ENCODE assay signal across 8 cellular contexts in the genomic region with DNA sequence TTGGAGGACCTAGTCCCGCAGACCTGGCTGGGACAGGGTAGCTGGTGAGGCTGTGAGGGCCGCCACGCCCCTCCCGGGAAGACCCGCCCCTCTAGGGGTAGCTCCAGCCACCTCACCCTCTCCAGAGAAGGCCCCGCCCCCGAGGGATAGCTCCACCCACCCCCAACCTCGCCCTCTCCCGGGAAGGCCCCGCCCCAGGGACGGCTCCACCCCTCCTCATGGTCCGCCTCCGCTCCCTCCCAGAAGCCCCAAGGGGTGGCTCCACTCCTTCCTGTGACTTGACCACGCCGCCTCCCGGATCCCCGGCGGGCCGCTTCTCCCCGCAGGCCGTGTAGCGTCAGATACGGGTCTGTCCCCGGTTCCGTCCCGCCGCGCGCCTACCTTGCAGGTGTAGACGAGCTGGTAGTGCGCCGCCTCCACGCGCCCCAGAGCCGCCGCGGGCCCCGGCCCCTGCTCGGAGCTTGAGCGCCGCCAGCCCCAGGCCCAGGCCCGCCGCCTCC. TPM values are rescaled to one million over a fixed set of nuclear protein-coding genes. Genes with fewer than 3 reads are reported as not detected.
DNase-seq lines count a peak whose midpoint lies in the region; ATAC-seq and TF ChIP-seq lines count a peak whose summit lies in the region.

No MANE protein-coding gene starts in this region.

- H4K91ac ChIP-seq in trophoblast cell (ENCODE audit: low read depth, low read length): peak overlapping the region; percentile 93

- H3K4me2 ChIP-seq in trophoblast cell (ENCODE audit: low read length): peak overlapping the region; percentile 64

- H3K4me3 Mint-ChIP-seq in activated naive CD8-positive, alpha-beta T cell treated with anti-CD3 and anti-CD28 coated beads, Interleukin-2, amount 10 ng/mL, durations not matched to agents 7 days and 5 days: peak overlapping the region; percentile 83

- no peaks in the 10 kb centered on the region for H3K27me3 Mint-ChIP-seq in activated naive CD8-positive, alpha-beta T cell treated with anti-CD3 and anti-CD28 coated beads, Interleukin-2, amount 10 ng/mL, durations not matched to agents 7 days and 5 days

- DNase-seq in GM10266 (ENCODE audit: extremely low spot score) (peak; percentile 100), NB4 (ENCODE audit: low read depth) (peak; percentile 94), SKM-1 treated with dmso at 0.1 percent for 144 hours (lab: John Stamatoyannopoulos, UW; ENCODE audit: unreplicated experiment) (peak; percentile 82), Right ventricle myocardium inferior (ENCODE audit: missing footprints) (peak; percentile 98), trophoblast cell (peak; percentile 91 to 92), tibial nerve (ENCODE audit: low spot score in 2 of 2) (peak; percentile 93 to 95)
- peak; percentile 94 for DNase-seq in activated naive CD8-positive, alpha-beta T cell treated with anti-CD3 and anti-CD28 coated beads, Interleukin-2, amount 10 ng/mL, durations not matched to agents 7 days and 5 days

- peak; percentile 67 for ATAC-seq in HG02571 (IDR thresholded peaks at IDR 0.05; ENCODE audit: unreplicated experiment)
- peak; percentile 85 for ATAC-seq in activated naive CD8-positive, alpha-beta T cell treated with anti-CD3 and anti-CD28 coated beads, Interleukin-2, amount 10 ng/mL, durations not matched to agents 7 days and 5 days (ENCODE audit: low read depth)
- ATAC-seq in Right ventricle myocardium inferior: peak; percentile 91

- peak overlapping the region; percentile 20 for H3K4ac ChIP-seq in trophoblast cell (ENCODE audit: low read depth, low read length)

- TF ChIP-seq POLR2A in NB4 (IDR thresholded peaks at IDR 0.05; ENCODE audit: extremely low read depth, insufficient read length): peak; percentile 63
- TF ChIP-seq POLR2A in tibial nerve (IDR thresholded peaks at IDR 0.05): peak in 1 of 2 donors; percentile 72

- peaks cover 2% of the 10 kb centered on the region for H3K79me2 ChIP-seq in trophoblast cell (ENCODE audit: control insufficient read depth, insufficient read depth, low read length, poor library complexity)

- H3K9me3 ChIP-seq in trophoblast cell (ENCODE audit: insufficient read depth, low read depth, low read length) (no peaks in the 10 kb centered on the region), tibial nerve (no peaks in the 10 kb centered on the region)

- peak; percentile 1 for TF ChIP-seq CTCF in GM10266 (IDR thresholded peaks at IDR 0.05; ENCODE audit: control insufficient read depth, insufficient read depth, low read depth, missing control alignments)
- no peak for TF ChIP-seq CTCF in NB4 (IDR thresholded peaks at IDR 0.05; ENCODE audit: low read depth, low read length)
- TF ChIP-seq CTCF in tibial nerve (IDR thresholded peaks at IDR 0.05): no peak

- H3K79me1 ChIP-seq in trophoblast cell (ENCODE audit: low read length): peaks cover 3% of the 10 kb centered on the region

- peak overlapping the region; percentile 32 for H2AFZ ChIP-seq in trophoblast cell (ENCODE audit: insufficient read depth, low read length, poor library complexity)

- H2BK12ac ChIP-seq in trophoblast cell (ENCODE audit: low read length): no peak overlapping the region

- peak overlapping the region; percentile 85 for H4K8ac ChIP-seq in trophoblast cell (ENCODE audit: low read depth, low read length)

- intact Hi-C loops in Right ventricle myocardium inferior (cut with DNase I): loop anchor here (1.0 kb wide), 3 partner anchors 20 to 120 kb away; a partner anchor contains a TSS

- peak overlapping the region; percentile 70 for H3K14ac ChIP-seq in trophoblast cell (ENCODE audit: low read length)

- no peak overlapping the region for H3K23ac ChIP-seq in trophoblast cell (ENCODE audit: low read length)

- peak overlapping the region; percentile 90 for H3K27ac Mint-ChIP-seq in activated naive CD8-positive, alpha-beta T cell treated with anti-CD3 and anti-CD28 coated beads, Interleukin-2, amount 10 ng/mL, durations not matched to agents 7 days and 5 days

- H2AK5ac ChIP-seq in trophoblast cell (ENCODE audit: low read length): peak overlapping the region; percentile 33

- peak; percentile 10 to 88 for TF ChIP-seq EP300 in tibial nerve (IDR thresholded peaks at IDR 0.05)

- H3K36me3 Mint-ChIP-seq in activated naive CD8-positive, alpha-beta T cell treated with anti-CD3 and anti-CD28 coated beads, Interleukin-2, amount 10 ng/mL, durations not matched to agents 7 days and 5 days: no peaks in the 10 kb centered on the region

- H2BK120ac ChIP-seq in trophoblast cell (ENCODE audit: insufficient read depth, low read length, poor library complexity): peak overlapping the region; percentile 28

- H3K4me1 ChIP-seq in trophoblast cell (ENCODE audit: control insufficient read depth in 1 of 2, insufficient read depth in 2 of 2, low read length in 2 of 2) (peaks cover 8 to 14% of the 10 kb centered on the region in 2 experiments), tibial nerve (peaks cover 0 to 63% (median 21%) of the 10 kb centered on the region in 4 donors)

- no CpG with 5 or more reads among the region's 43 CpGs for WGBS in trophoblast cell (ENCODE audit: extremely low coverage, insufficient coverage, insufficient read length)
- 0% methylated on average over 25 to 31 of the region's 43 CpGs for WGBS in tibial nerve, 2 donors

- H3K27me3 ChIP-seq in trophoblast cell (ENCODE audit: insufficient read depth, low read length) (no peaks in the 10 kb centered on the region), tibial nerve (no peaks in the 10 kb centered on the region)

- no peaks in the 10 kb centered on the region for H3K9me3 Mint-ChIP-seq in activated naive CD8-positive, alpha-beta T cell treated with anti-CD3 and anti-CD28 coated beads, Interleukin-2, amount 10 ng/mL, durations not matched to agents 7 days and 5 days

- H3K9ac ChIP-seq in trophoblast cell (ENCODE audit: low read length): peak overlapping the region; percentile 90

- peak overlapping the region; percentile 71 for H4K12ac ChIP-seq in trophoblast cell (ENCODE audit: low read depth, low read length)

- H3K4me1 Mint-ChIP-seq in activated naive CD8-positive, alpha-beta T cell treated with anti-CD3 and anti-CD28 coated beads, Interleukin-2, amount 10 ng/mL, durations not matched to agents 7 days and 5 days: peaks cover 2% of the 10 kb centered on the region

- H3K4me3 ChIP-seq in NB4 (ENCODE audit: low read depth, low read length) (peak overlapping the region; percentile 48), trophoblast cell (ENCODE audit: low read depth, low read length) (peak overlapping the region; percentile 94), tibial nerve (peak overlapping the region; percentile 71 to 89 (median 84))

- peaks cover under 1 to 1% of the 10 kb centered on the region in 2 experiments for H3K36me3 ChIP-seq in trophoblast cell (ENCODE audit: control insufficient read depth in 1 of 2, insufficient read depth in 2 of 2, low read length in 2 of 2)
- peaks cover 0 to 11% (median 0%) of the 10 kb centered on the region in 3 donors for H3K36me3 ChIP-seq in tibial nerve

- H3K27ac ChIP-seq in trophoblast cell (ENCODE audit: low read depth, low read length) (peak overlapping the region; percentile 65), tibial nerve (peak overlapping the region; percentile 90 to 98 (median 93))

- POLR2A ChIA-PET in activated naive CD8-positive, alpha-beta T cell treated with anti-CD3 and anti-CD28 coated beads, Interleukin-2, amount 10 ng/mL, durations not matched to agents 7 days and 5 days (lab: Charles Lee): interaction anchor here (0.6 to 2.0 kb wide), 21 partner anchors 9 to 1907 kb away, joined by 3 to 15 read pairs (median 4); a partner anchor contains a TSS

- peak overlapping the region; percentile 42 for H3K18ac ChIP-seq in trophoblast cell (ENCODE audit: low read length)

- H2BK5ac ChIP-seq in trophoblast cell (ENCODE audit: low read depth, low read length, poor library complexity): peak overlapping the region; percentile 7

RNA-seq across cellular contexts. Expression of a gene that starts 0.4 kb away (rescaled TPM):
- 10 to 100 TPM; 15.4 to 17.0 TPM for total RNA-seq in activated naive CD8-positive, alpha-beta T cell treated with anti-CD3 and anti-CD28 coated beads, Interleukin-2, amount 10 ng/mL, durations not matched to agents 7 days and 5 days
- total RNA-seq in Right ventricle myocardium inferior (40.6 TPM), tibial nerve (10 to 100 TPM; 49.4 to 79.5 (median 70.8) TPM)
- 8.7 and 10.1 TPM in 2 replicates for polyA plus RNA-seq in trophoblast cell (2013)

RNA-seq across cellular contexts. Expression of a gene that starts 10.3 kb away (rescaled TPM):
- under 1 TPM; 0.45 to 0.61 TPM for total RNA-seq in activated naive CD8-positive, alpha-beta T cell treated with anti-CD3 and anti-CD28 coated beads, Interleukin-2, amount 10 ng/mL, durations not matched to agents 7 days and 5 days
- total RNA-seq in Right ventricle myocardium inferior (1.4 TPM), tibial nerve (10 to 100 TPM in 1 of 4 donors, 1 to 10 TPM in 3; 3.1 to 19.8 (median 3.1) TPM)
- 0.55 and 0.61 TPM in 2 replicates for polyA plus RNA-seq in trophoblast cell (2013)

RNA-seq across cellular contexts. Expression of a gene that starts 35.8 kb away (rescaled TPM):
- total RNA-seq in activated naive CD8-positive, alpha-beta T cell treated with anti-CD3 and anti-CD28 coated beads, Interleukin-2, amount 10 ng/mL, durations not matched to agents 7 days and 5 days: 1 to 10 TPM; 5.0 to 6.0 TPM
- 48.6 TPM for total RNA-seq in Right ventricle myocardium inferior
- 17.8 and 18.5 TPM in 2 replicates for polyA plus RNA-seq in trophoblast cell (2013)
- 10 to 100 TPM; 28.8 to 95.1 (median 38.1) TPM for total RNA-seq in tibial nerve

RNA-seq across cellular contexts. Expression of a gene that starts 36.8 kb away (rescaled TPM):
- 1 to 10 TPM; 9.6 to 9.9 TPM for total RNA-seq in activated naive CD8-positive, alpha-beta T cell treated with anti-CD3 and anti-CD28 coated beads, Interleukin-2, amount 10 ng/mL, durations not matched to agents 7 days and 5 days
- total RNA-seq in Right ventricle myocardium inferior (4.0 TPM), tibial nerve (10 to 100 TPM in 1 of 4 donors, 1 to 10 TPM in 3; 7.0 to 21.0 (median 9.5) TPM)
- 6.8 and 7.2 TPM in 2 replicates for polyA plus RNA-seq in trophoblast cell (2013)

RNA-seq across cellular contexts. Expression of a gene that starts 47.3 kb away (rescaled TPM):
- total RNA-seq in activated naive CD8-positive, alpha-beta T cell treated with anti-CD3 and anti-CD28 coated beads, Interleukin-2, amount 10 ng/mL, durations not matched to agents 7 days and 5 days: 10 to 100 TPM; 55.5 to 56.2 TPM
- total RNA-seq in Right ventricle myocardium inferior: 23.7 TPM
- 53.0 and 55.7 TPM in 2 replicates for polyA plus RNA-seq in trophoblast cell (2013)
- 100 to 1,000 TPM in 1 of 4 donors, 10 to 100 TPM in 3; 52.6 to 101 (median 70.9) TPM for total RNA-seq in tibial nerve

Comparison
In these comparisons a context has a peak if more than half of its experiments do, and no peak if none do; other contexts are left out.
1. Peak in every context shown above with its lines: DNase-seq, ATAC-seq, H3K4me3 ChIP-seq and H3K27ac ChIP-seq.